5 cellular contexts compared by ENCODE assay signal in genomic region chr2:200126680-200127079, GRCh38.
DNase-seq lines count a peak whose midpoint lies in the region; ATAC-seq, FAIRE-seq and TF ChIP-seq lines count a peak whose summit lies in the region.
"Not testable (repeated sequence)": the region's sequence is repeated elsewhere in the genome, so short reads cannot be mapped to it uniquely, and the experiment has no call there.

No MANE protein-coding gene starts in this region.

- POLR2A ChIA-PET in K562 (lab: Yijun Ruan, JAX); HepG2 (lab: Yijun Ruan, JAX): not testable (repeated sequence)

- in situ Hi-C loops in K562 (cut with MboI); HepG2 (cut with HindIII; ENCODE audit: extremely low pct_ligation_motif_present, low pct_unique_long_range_greater_than_20kb): not testable (repeated sequence)

- not testable (repeated sequence) for H3K9me3 Mint-ChIP-seq in Calu3 (ENCODE audit: low read depth, unreplicated experiment)
- H3K9me3 Mint-ChIP-seq in nephron: peaks cover 18% of the 10 kb centered on the region

- not testable (repeated sequence) for H3K36me3 Mint-ChIP-seq in Calu3 (ENCODE audit: insufficient read depth, unreplicated experiment); nephron (ENCODE audit: low read depth)

- H3K27me3 Mint-ChIP-seq in Calu3 (ENCODE audit: unreplicated experiment); nephron (ENCODE audit: low read depth): not testable (repeated sequence)

- intact Hi-C loops in Calu3 (cut with micrococcal nuclease; ENCODE audit: unreplicated experiment); K562 (cut with micrococcal nuclease); colonic mucosa (cut with DNase I): not testable (repeated sequence)
- intact Hi-C loops in HepG2 (cut with micrococcal nuclease; ENCODE audit: unreplicated experiment): loop anchor here (5.0 kb wide), 2 partner anchors 49 to 181 kb away; partner anchors contain the start of gene SPATS2L

- not testable (repeated sequence) for FAIRE-seq in K562 (lab: Jason Lieb, UNC); HepG2 (lab: Jason Lieb, UNC)

- H3K36me3 ChIP-seq in K562 (ENCODE audit: control insufficient read depth, insufficient read depth, low read length); colonic mucosa; HepG2 (replicated peaks in 1 of 2; ENCODE audit: control insufficient read depth in 1 of 2, insufficient read depth in 2 of 2, low read length in 2 of 2): not testable (repeated sequence)

- not testable (repeated sequence) for H2AFZ ChIP-seq in K562 (ENCODE audit: low read depth, low read length); HepG2 (ENCODE audit: low read length)

- H3K4me2 ChIP-seq in K562 (ENCODE audit: insufficient read depth, low read length): not testable (repeated sequence)
- peak overlapping the region; percentile 61 for H3K4me2 ChIP-seq in HepG2 (ENCODE audit: low read depth, low read length)

- not testable (repeated sequence) for H3K27ac ChIP-seq in K562 (ENCODE audit: extremely low read depth, low read depth, low read length); HepG2 (ENCODE audit: extremely low read length, insufficient read depth, low read length)
- H3K27ac ChIP-seq in colonic mucosa: peak overlapping the region; percentile 89

- H3K4me1 ChIP-seq in K562 (replicated peaks in 1 of 2; ENCODE audit: control insufficient read depth in 2 of 2, insufficient read depth in 2 of 2, low read length in 2 of 2): not testable (repeated sequence)
- H3K4me1 ChIP-seq in colonic mucosa (peaks cover 12% of the 10 kb centered on the region), HepG2 (ENCODE audit: insufficient read depth, low read length) (peaks cover 76% of the 10 kb centered on the region)

- CTCF ChIA-PET in Calu3 (lab: Charles Lee): interaction anchor here (1.4 kb wide), 1 partner anchor 12 kb away, joined by 3 read pairs; no protein-coding TSS in a partner anchor
- CTCF ChIA-PET in K562 (lab: Yijun Ruan, JAX; ENCODE audit: low intra/inter-chr PET ratio); HepG2 (lab: Yijun Ruan, JAX; ENCODE audit: low intra/inter-chr PET ratio, low total read pairs): not testable (repeated sequence)

- not testable (repeated sequence) for H3K9ac ChIP-seq in K562 (ENCODE audit: insufficient read depth in 1 of 2, low read depth in 2 of 2, low read length in 2 of 2); colonic mucosa (ENCODE audit: low read depth in 2 of 2, low read length in 2 of 2); HepG2 (ENCODE audit: insufficient read depth, low read depth, low read length)

- TF ChIP-seq EP300 in K562 (IDR thresholded peaks at IDR 0.05; ENCODE audit: low read length); HepG2 (IDR thresholded peaks at IDR 0.05; ENCODE audit: low read depth in 2 of 2, low read length in 2 of 2); HepG2 (CRISPR knock-in tag; IDR thresholded peaks at IDR 0.05; ENCODE audit: borderline replicate concordance): not testable (repeated sequence)

- DNase-seq in Calu3; K562 (ENCODE audit: extremely low read depth in 1 of 4, low spot score in 3 of 4); colonic mucosa; HepG2 (ENCODE audit: low spot score): not testable (repeated sequence)

- not testable (repeated sequence) for H3K79me2 ChIP-seq in K562 (ENCODE audit: control insufficient read depth, insufficient read depth, low read length); HepG2 (ENCODE audit: insufficient read depth, low read length)

- 56% methylated on average over 2 of the region's 2 CpGs for WGBS in K562 (ENCODE audit: insufficient coverage, low coverage, missing lambda C conversion rate)
- WGBS in HepG2 (ENCODE audit: low lambda C conversion rate): 85% methylated on average over 2 of the region's 2 CpGs

- H3K9me3 ChIP-seq in K562 (replicated peaks; ENCODE audit: control insufficient read depth, insufficient read depth, low read depth, low read length); colonic mucosa; HepG2 (ENCODE audit: low read length): not testable (repeated sequence)

- not testable (repeated sequence) for H3K9me1 ChIP-seq in K562 (ENCODE audit: control insufficient read depth, insufficient read depth, low read length)

- not testable (repeated sequence) for H4K20me1 ChIP-seq in K562 (replicated peaks; ENCODE audit: control insufficient read depth, insufficient read depth, low read length); HepG2 (ENCODE audit: insufficient read depth, low read length)

- H3K27me3 ChIP-seq in K562 (ENCODE audit: control insufficient read depth in 2 of 2, insufficient read depth in 2 of 2, low read length in 2 of 2); colonic mucosa; HepG2 (ENCODE audit: control insufficient read depth in 1 of 2, insufficient read depth in 2 of 2, low read length in 2 of 2): not testable (repeated sequence)

- ATAC-seq in K562, HepG2: not testable (repeated sequence)

- not testable (repeated sequence) for H3K4me3 Mint-ChIP-seq in Calu3 (ENCODE audit: low read depth, unreplicated experiment); nephron

- H3K4me1 Mint-ChIP-seq in Calu3 (ENCODE audit: low read depth, unreplicated experiment): peaks cover 63% of the 10 kb centered on the region
- peaks cover 33% of the 10 kb centered on the region for H3K4me1 Mint-ChIP-seq in nephron

- H3K27ac Mint-ChIP-seq in Calu3 (ENCODE audit: unreplicated experiment) (peak overlapping the region; percentile 37), nephron (peak overlapping the region; percentile 32 to 73 (median 41))

- not testable (repeated sequence) for H3K4me3 ChIP-seq in K562; colonic mucosa; HepG2 (replicated peaks in 1 of 3; ENCODE audit: insufficient read depth in 1 of 3, low read depth in 2 of 3, low read length in 3 of 3)

- TF ChIP-seq CTCF in Calu3 (IDR thresholded peaks at IDR 0.05; ENCODE audit: unreplicated experiment); K562 (IDR thresholded peaks at IDR 0.05 in 2 of 3, conservative IDR thresholded peaks at IDR 0.05 in 1 of 3; ENCODE audit: insufficient read depth in 2 of 3, low read depth in 1 of 3, low read length in 3 of 3); colonic mucosa (IDR thresholded peaks at IDR 0.05); HepG2 (CRISPR knock-in tag; IDR thresholded peaks at IDR 0.05); nephron (IDR thresholded peaks at IDR 0.05; ENCODE audit: unreplicated experiment in 3 of 3): not testable (repeated sequence)

- BruUV-seq in Calu3 (replicated peaks; lab: Mats Ljungman, UMichigan); K562 (replicated peaks; lab: Mats Ljungman, UMichigan); HepG2 (replicated peaks; lab: Mats Ljungman, UMichigan): not testable (repeated sequence)

- TF ChIP-seq RAD21 in K562 (CRISPR knock-in tag; conservative IDR thresholded peaks at IDR 0.05 in 1 of 2, IDR thresholded peaks at IDR 0.05 in 1 of 2); HepG2 (CRISPR knock-in tag; IDR thresholded peaks at IDR 0.05): not testable (repeated sequence)

- not testable (repeated sequence) for TF ChIP-seq POLR2A in K562 (conservative IDR thresholded peaks at IDR 0.05); HepG2 (IDR thresholded peaks at IDR 0.05; ENCODE audit: insufficient read depth in 1 of 2, low read depth in 2 of 2, low read length in 2 of 2)

TF ChIP-seq in K562, 482 proteins besides CTCF, POLR2A, EP300 and RAD21:
- peak; percentile 93 for TF ChIP-seq ZNF431 (CRISPR knock-in tag; IDR thresholded peaks at IDR 0.05)

TF ChIP-seq in HepG2, 621 proteins besides CTCF, POLR2A, EP300 and RAD21:
- TF ChIP-seq DMTF1 (CRISPR knock-in tag; IDR thresholded peaks at IDR 0.05): 0 out of 2 replicates have a peak, but pooled peaks have one; percentile 31
